32 cellular contexts compared by ENCODE assay signal in the genomic region with DNA sequence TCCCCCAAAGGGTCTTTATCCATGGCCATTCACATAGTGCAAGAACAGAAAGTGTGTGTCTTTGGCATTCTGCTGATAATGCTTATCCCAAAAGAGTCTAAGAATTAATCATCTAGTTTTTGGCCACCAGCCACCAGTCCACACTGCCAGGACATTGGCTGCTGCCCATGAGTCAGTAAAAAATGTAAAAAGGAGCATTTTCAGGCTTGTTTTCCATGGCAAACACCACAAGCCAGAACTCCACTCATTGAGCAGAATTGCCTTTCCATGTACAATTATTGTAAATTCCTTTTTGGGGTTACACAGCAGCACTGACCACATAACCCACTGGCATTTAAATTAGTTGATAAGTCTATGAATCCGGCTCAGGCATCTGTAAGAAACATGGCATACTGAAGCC.
DNase-seq lines count a peak whose midpoint lies in the region; ATAC-seq and TF ChIP-seq lines count a peak whose summit lies in the region.
"Had no signal": no experiment of that assay in that cellular context is flagged by ENCODE, and none has a peak within 500 bp of the region (broad histone marks: within the 10 kb centered on the region; RNA-seq: fewer than 3 reads in every experiment).

No MANE protein-coding gene starts in this region.

- peaks cover 2% of the 10 kb centered on the region for H3K27me3 Mint-ChIP-seq in activated CD4-positive, alpha-beta T cell treated with anti-CD3 and anti-CD28 coated beads, Interleukin-2, amount 10 ng/mL, durations not matched to agents 7 days and 5 days

- in situ Hi-C loops in astrocyte of the cerebellum (cut with HindIII; ENCODE audit: low sequenced_read_pairs) = no loop called here

- no peak overlapping the region for H3K4me3 Mint-ChIP-seq in activated CD4-positive, alpha-beta T cell treated with anti-CD3 and anti-CD28 coated beads, Interleukin-2, amount 10 ng/mL, durations not matched to agents 7 days and 5 days
- H3K4me3 Mint-ChIP-seq: activated T-cell treated with anti-CD3 and anti-CD28 coated beads, Interleukin-2, amount 50 U/mL, for 24 hours; CD4-positive, alpha-beta memory T cell; nephron progenitor cell; stimulated activated naive CD8-positive, alpha-beta T cell treated with anti-CD3 and anti-CD28 coated beads, Interleukin-15, amount 100 ng/mL, for 72 hours; T-helper 2 cell treated with Interferon-gamma antibody and Interleukin-4, amounts not matched to agents 5 μg/mL and 100 μg/mL, for 36 hours had no signal

- POLR2A ChIA-PET in activated CD4-positive, alpha-beta T cell treated with anti-CD3 and anti-CD28 coated beads, Interleukin-2, amount 10 ng/mL, durations not matched to agents 7 days and 5 days (lab: Charles Lee) = no interaction called here

- H3K4me3 ChIP-seq in astrocyte of the cerebellum (ENCODE audit: low read depth, low read length) (no peak overlapping the region), fibroblast of pulmonary artery (replicated peaks; ENCODE audit: low read depth, low read length) (no peak overlapping the region)
- H3K4me3 ChIP-seq: colonic mucosa, esophagus muscularis mucosa, HAP-1, lung, mucosa of descending colon, ovary, smooth muscle cell, tibial artery had no signal

- CTCF ChIA-PET in activated CD4-positive, alpha-beta T cell treated with anti-CD3 and anti-CD28 coated beads, Interleukin-2, amount 10 ng/mL, durations not matched to agents 7 days and 5 days (lab: Charles Lee) = no interaction called here

- TF ChIP-seq CTCF in astrocyte of the cerebellum (IDR thresholded peaks at IDR 0.05; ENCODE audit: low read depth, low read length, missing control alignments) (no peak), fibroblast of pulmonary artery (IDR thresholded peaks at IDR 0.05; ENCODE audit: low read length, missing control alignments) (no peak), omental fat pad (IDR thresholded peaks at IDR 0.05) (no peak)

- H3K36me3 Mint-ChIP-seq in activated CD4-positive, alpha-beta T cell treated with anti-CD3 and anti-CD28 coated beads, Interleukin-2, amount 10 ng/mL, durations not matched to agents 7 days and 5 days (ENCODE audit: low read depth) = no peaks in the 10 kb centered on the region
- H3K36me3 Mint-ChIP-seq: CD4-positive, alpha-beta memory T cell had no signal

- DNase-seq in Daoy (ENCODE audit: low read depth) (peak; percentile 7), M059J (ENCODE audit: low read depth) (peak; percentile 22), astrocyte of the cerebellum (ENCODE audit: low read depth) (peak; percentile 9), fibroblast of pulmonary artery (ENCODE audit: low read depth) (peak; percentile 4), omental fat pad (ENCODE audit: low spot score) (no peak), NCI-H1436 (lab: John Stamatoyannopoulos, UW) (no peak), NCI-H82 treated with DMSO at 0.1 percent for 48 hours (lab: John Stamatoyannopoulos, UW; ENCODE audit: unreplicated experiment) (no peak)
- DNase-seq in activated CD4-positive, alpha-beta T cell treated with anti-CD3 and anti-CD28 coated beads, Interleukin-2, amount 10 ng/mL, durations not matched to agents 7 days and 5 days = no peak
- DNase-seq: activated CD4-positive, alpha-beta T cell treated with anti-CD3 and anti-CD28 coated beads for 48 hours; activated gamma-delta T cell; activated T-cell treated with anti-CD3 and anti-CD28 coated beads, Interleukin-2, amount 50 U/mL, for 24 hours; AML-193; CD4-positive, alpha-beta memory T cell; colonic mucosa; DMS 273 treated with DMSO at 0.1 percent for 48 hours; effector memory CD4-positive, alpha-beta T cell; GDM1; mucosa of descending colon; NCI-H2081; NCI-H345; nephron progenitor cell; ovary; stimulated activated CD4-positive, alpha-beta T cell treated with anti-CD3 and anti-CD28 coated beads, Interleukin-1b, Interleukin-23, amount 100 ng/mL, for 48 hours; stimulated activated CD8-positive, alpha-beta memory T cell treated with anti-CD3 and anti-CD28 coated beads, Interleukin-4, amount 100 ng/mL, for 48 hours; stimulated activated naive CD8-positive, alpha-beta T cell treated with anti-CD3 and anti-CD28 coated beads, Interleukin-15, amount 100 ng/mL, for 72 hours; tibial artery had no signal

- H3K4me1 Mint-ChIP-seq in activated CD4-positive, alpha-beta T cell treated with anti-CD3 and anti-CD28 coated beads, Interleukin-2, amount 10 ng/mL, durations not matched to agents 7 days and 5 days = no peaks in the 10 kb centered on the region
- H3K4me1 Mint-ChIP-seq: CD4-positive, alpha-beta memory T cell; nephron progenitor cell; stimulated activated naive CD8-positive, alpha-beta T cell treated with anti-CD3 and anti-CD28 coated beads, Interleukin-15, amount 100 ng/mL, for 72 hours had no signal

- no peak for ATAC-seq in omental fat pad (ENCODE audit: low FRiP score)
- ATAC-seq: mucosa of descending colon; Right ventricle myocardium inferior; stimulated activated naive CD8-positive, alpha-beta T cell treated with anti-CD3 and anti-CD28 coated beads, Interleukin-15, amount 100 ng/mL, for 72 hours had no signal

- no peaks in the 10 kb centered on the region for H3K9me3 Mint-ChIP-seq in activated CD4-positive, alpha-beta T cell treated with anti-CD3 and anti-CD28 coated beads, Interleukin-2, amount 10 ng/mL, durations not matched to agents 7 days and 5 days
- H3K9me3 Mint-ChIP-seq: activated T-cell treated with anti-CD3 and anti-CD28 coated beads, Interleukin-2, amount 50 U/mL, for 24 hours; nephron progenitor cell; stimulated activated naive CD8-positive, alpha-beta T cell treated with anti-CD3 and anti-CD28 coated beads, Interleukin-15, amount 100 ng/mL, for 72 hours; T-helper 2 cell treated with Interferon-gamma antibody and Interleukin-4, amounts not matched to agents 5 μg/mL and 100 μg/mL, for 36 hours had no signal

- no peak overlapping the region for H3K27ac Mint-ChIP-seq in activated CD4-positive, alpha-beta T cell treated with anti-CD3 and anti-CD28 coated beads, Interleukin-2, amount 10 ng/mL, durations not matched to agents 7 days and 5 days
- H3K27ac Mint-ChIP-seq: activated T-cell treated with anti-CD3 and anti-CD28 coated beads, Interleukin-2, amount 50 U/mL, for 24 hours; CD4-positive, alpha-beta memory T cell; nephron progenitor cell; stimulated activated naive CD8-positive, alpha-beta T cell treated with anti-CD3 and anti-CD28 coated beads, Interleukin-15, amount 100 ng/mL, for 72 hours; T-helper 2 cell treated with Interferon-gamma antibody and Interleukin-4, amounts not matched to agents 5 μg/mL and 100 μg/mL, for 36 hours had no signal

Comparison
In these comparisons a context has a peak if more than half of its experiments do, and no peak if none do; other contexts are left out.
1. DNase-seq: peak in Daoy (single experiment), M059J (single experiment), astrocyte of the cerebellum (single experiment) and fibroblast of pulmonary artery (single experiment); none in omental fat pad (single experiment), activated CD4-positive, alpha-beta T cell treated with anti-CD3 and anti-CD28 coated beads, Interleukin-2, amount 10 ng/mL, durations not matched to agents 7 days and 5 days (single experiment), NCI-H1436 (single experiment) and NCI-H82 treated with DMSO at 0.1 percent for 48 hours (single experiment).